In the genomic region with DNA sequence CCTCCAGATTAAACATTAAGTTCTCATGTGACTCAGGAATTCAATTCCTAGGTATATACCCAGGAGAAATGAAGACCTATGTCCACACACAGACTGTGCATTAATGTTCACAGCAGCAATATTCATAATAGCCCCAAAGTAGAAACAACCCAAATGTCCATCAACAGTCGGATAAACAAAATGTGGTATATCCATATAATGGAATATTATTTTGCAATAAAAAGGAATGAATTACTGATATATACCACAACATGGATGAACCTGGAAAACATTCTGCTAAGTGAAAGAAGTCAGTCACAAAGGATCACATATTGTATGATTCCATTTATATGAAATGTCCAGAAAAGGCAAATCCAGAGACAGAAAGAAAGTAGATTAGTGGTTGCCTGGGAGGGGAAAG, we compare ENCODE assay signal across 4 cellular contexts.
A peak's percentile ranks its signal among the peaks of the same experiment; 100 is the strongest.
TF ChIP-seq lines count a peak whose summit lies in the region.

No MANE protein-coding gene starts in this region.

TF ChIP-seq in SK-N-SH treated with all-trans-retinoic acid at 6 μM for 48 hours, 23 proteins besides CTCF, POLR2A, EP300 and RAD21 (continued from another document):
- TF ChIP-seq ZNF8 (CRISPR knock-in tag; IDR thresholded peaks at IDR 0.05): peak; percentile 95

TF ChIP-seq in SK-N-SH, 30 proteins besides CTCF, POLR2A, EP300 and RAD21:
- TF ChIP-seq SMC3 (IDR thresholded peaks at IDR 0.05; ENCODE audit: low read depth, low read length): no peak
- no peak for TF ChIP-seq FOXJ3 (CRISPR knock-in tag; IDR thresholded peaks at IDR 0.05)
- TF ChIP-seq TEAD4 (IDR thresholded peaks at IDR 0.05; ENCODE audit: borderline replicate concordance, insufficient read depth): no peak
- no peak for TF ChIP-seq CHD2 (IDR thresholded peaks at IDR 0.05; ENCODE audit: low read length, partially characterized antibody)
- TF ChIP-seq MXI1 (IDR thresholded peaks at IDR 0.05; ENCODE audit: low read depth, low read length): no peak
- TF ChIP-seq RFX5 (IDR thresholded peaks at IDR 0.05; ENCODE audit: low read length): no peak
- TF ChIP-seq, protein P1, sequence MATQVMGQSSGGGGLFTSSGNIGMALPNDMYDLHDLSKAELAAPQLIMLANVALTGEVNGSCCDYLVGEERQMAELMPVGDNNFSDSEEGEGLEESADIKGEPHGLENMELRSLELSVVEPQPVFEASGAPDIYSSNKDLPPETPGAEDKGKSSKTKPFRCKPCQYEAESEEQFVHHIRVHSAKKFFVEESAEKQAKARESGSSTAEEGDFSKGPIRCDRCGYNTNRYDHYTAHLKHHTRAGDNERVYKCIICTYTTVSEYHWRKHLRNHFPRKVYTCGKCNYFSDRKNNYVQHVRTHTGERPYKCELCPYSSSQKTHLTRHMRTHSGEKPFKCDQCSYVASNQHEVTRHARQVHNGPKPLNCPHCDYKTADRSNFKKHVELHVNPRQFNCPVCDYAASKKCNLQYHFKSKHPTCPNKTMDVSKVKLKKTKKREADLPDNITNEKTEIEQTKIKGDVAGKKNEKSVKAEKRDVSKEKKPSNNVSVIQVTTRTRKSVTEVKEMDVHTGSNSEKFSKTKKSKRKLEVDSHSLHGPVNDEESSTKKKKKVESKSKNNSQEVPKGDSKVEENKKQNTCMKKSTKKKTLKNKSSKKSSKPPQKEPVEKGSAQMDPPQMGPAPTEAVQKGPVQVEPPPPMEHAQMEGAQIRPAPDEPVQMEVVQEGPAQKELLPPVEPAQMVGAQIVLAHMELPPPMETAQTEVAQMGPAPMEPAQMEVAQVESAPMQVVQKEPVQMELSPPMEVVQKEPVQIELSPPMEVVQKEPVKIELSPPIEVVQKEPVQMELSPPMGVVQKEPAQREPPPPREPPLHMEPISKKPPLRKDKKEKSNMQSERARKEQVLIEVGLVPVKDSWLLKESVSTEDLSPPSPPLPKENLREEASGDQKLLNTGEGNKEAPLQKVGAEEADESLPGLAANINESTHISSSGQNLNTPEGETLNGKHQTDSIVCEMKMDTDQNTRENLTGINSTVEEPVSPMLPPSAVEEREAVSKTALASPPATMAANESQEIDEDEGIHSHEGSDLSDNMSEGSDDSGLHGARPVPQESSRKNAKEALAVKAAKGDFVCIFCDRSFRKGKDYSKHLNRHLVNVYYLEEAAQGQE (IDR thresholded peaks at IDR 0.05; ENCODE audit: low read depth, low read length): no peak
- no peak for TF ChIP-seq SIN3A (IDR thresholded peaks at IDR 0.05; ENCODE audit: borderline replicate concordance, low read depth, low read length)

TF ChIP-seq in GM12891, 5 proteins besides CTCF, POLR2A, EP300 and RAD21 (continued from another document):
- no peak for TF ChIP-seq SPI1 (IDR thresholded peaks at IDR 0.05; ENCODE audit: low read depth, low read length)
- TF ChIP-seq POLR2AphosphoS5 (IDR thresholded peaks at IDR 0.05; ENCODE audit: low read depth, low read length): no peak

TF ChIP-seq in GM12878, 131 proteins besides CTCF, POLR2A, EP300 and RAD21:
- TF ChIP-seq ZNF24 (IDR thresholded peaks at IDR 0.05) (0 out of 2 replicates have a peak, but pooled peaks have one; percentile 32), YY1 (IDR thresholded peaks at IDR 0.05; ENCODE audit: low read depth, low read length) (no peak)
